1 cellular context compared by ENCODE assay signal in the genomic region with DNA sequence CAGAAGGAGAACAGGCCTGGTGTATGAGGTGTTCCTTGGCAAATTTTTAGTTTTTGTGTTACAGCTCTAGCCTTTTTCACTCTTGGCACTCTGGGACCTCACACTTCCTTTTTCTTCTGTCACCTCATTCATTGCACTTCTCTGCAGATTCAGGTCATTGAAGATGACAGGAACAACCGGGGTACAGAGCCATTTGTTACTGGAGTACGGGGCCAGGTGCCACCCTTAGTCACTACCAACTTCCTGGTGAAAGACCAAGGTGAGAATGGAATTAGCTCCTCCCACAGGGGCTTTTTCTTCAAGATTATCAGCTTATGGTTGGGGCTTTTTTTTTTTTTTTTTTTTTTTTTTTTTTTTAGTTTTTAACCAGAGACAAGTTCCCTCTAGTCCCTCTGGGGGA.
TF ChIP-seq lines count a peak whose summit lies in the region.

No MANE protein-coding gene starts in this region.

TF ChIP-seq in GM12878, 131 proteins besides CTCF, POLR2A, EP300 and RAD21:
- TF ChIP-seq SPI1 (IDR thresholded peaks at IDR 0.05; ENCODE audit: borderline replicate concordance, insufficient read depth, low read depth, low read length): peak; percentile 81
- no peak for TF ChIP-seq HDAC6 (IDR thresholded peaks at IDR 0.05; ENCODE audit: unreplicated experiment)
- peak; percentile 82 for TF ChIP-seq ZNF384 (IDR thresholded peaks at IDR 0.05; ENCODE audit: borderline replicate concordance, low read depth, low read length)
- TF ChIP-seq, protein P1, sequence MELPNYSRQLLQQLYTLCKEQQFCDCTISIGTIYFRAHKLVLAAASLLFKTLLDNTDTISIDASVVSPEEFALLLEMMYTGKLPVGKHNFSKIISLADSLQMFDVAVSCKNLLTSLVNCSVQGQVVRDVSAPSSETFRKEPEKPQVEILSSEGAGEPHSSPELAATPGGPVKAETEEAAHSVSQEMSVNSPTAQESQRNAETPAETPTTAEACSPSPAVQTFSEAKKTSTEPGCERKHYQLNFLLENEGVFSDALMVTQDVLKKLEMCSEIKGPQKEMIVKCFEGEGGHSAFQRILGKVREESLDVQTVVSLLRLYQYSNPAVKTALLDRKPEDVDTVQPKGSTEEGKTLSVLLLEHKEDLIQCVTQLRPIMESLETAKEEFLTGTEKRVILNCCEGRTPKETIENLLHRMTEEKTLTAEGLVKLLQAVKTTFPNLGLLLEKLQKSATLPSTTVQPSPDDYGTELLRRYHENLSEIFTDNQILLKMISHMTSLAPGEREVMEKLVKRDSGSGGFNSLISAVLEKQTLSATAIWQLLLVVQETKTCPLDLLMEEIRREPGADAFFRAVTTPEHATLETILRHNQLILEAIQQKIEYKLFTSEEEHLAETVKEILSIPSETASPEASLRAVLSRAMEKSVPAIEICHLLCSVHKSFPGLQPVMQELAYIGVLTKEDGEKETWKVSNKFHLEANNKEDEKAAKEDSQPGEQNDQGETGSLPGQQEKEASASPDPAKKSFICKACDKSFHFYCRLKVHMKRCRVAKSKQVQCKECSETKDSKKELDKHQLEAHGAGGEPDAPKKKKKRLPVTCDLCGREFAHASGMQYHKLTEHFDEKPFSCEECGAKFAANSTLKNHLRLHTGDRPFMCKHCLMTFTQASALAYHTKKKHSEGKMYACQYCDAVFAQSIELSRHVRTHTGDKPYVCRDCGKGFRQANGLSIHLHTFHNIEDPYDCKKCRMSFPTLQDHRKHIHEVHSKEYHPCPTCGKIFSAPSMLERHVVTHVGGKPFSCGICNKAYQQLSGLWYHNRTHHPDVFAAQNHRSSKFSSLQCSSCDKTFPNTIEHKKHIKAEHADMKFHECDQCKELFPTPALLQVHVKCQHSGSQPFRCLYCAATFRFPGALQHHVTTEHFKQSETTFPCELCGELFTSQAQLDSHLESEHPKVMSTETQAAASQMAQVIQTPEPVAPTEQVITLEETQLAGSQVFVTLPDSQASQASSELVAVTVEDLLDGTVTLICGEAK (IDR thresholded peaks at IDR 0.05; ENCODE audit: borderline replicate concordance): peak; percentile 24; the same call in 1 of the 2 replicates
TF ChIP-seq in GM12878: peak in this region for 3.
